ENCODE assay signal across 22 cellular contexts in the genomic region with DNA sequence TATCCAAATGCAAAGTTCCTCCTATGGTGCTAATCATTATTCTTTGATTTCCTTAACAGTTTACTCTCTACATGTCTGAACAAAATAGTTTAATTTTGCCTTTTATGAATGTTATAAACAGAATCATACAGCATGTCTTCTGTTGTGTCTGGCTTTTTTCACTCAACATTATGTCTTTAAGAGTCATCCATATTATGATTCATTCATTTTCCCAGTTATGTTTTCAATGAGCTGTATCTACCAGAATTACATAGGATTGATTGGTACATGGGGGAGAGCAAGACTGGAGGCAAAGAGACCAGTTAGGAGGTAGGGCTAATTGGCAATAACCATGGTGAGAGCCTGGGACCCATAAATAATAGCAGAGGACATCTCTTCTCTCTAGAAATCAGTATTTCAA. TPM values are rescaled to one million over a fixed set of nuclear protein-coding genes. Genes with fewer than 3 reads are reported as not detected.
DNase-seq lines count a peak whose midpoint lies in the region; ATAC-seq and TF ChIP-seq lines count a peak whose summit lies in the region.
"Had no signal": no experiment of that assay in that cellular context is flagged by ENCODE, and none has a peak within 500 bp of the region (broad histone marks: within the 10 kb centered on the region; RNA-seq: fewer than 3 reads in every experiment).

No MANE protein-coding gene starts in this region.

- H3K36me3 ChIP-seq in endodermal cell (ENCODE audit: control insufficient read depth, insufficient read depth, low read length): no peaks in the 10 kb centered on the region
- H3K36me3 ChIP-seq: ascending aorta, transverse colon had no signal

- no peak for DNase-seq in activated CD4-positive, alpha-beta T cell treated with anti-CD3 and anti-CD28 coated beads for 36 hours
- DNase-seq in activated CD4-positive, alpha-beta T cell treated with anti-CD3 and anti-CD28 coated beads, Interleukin-2, amount 50 U/mL, for 1 hour: no peak
- DNase-seq in foreskin keratinocyte (peak in 1 of 2 donors; percentile 57), type B pancreatic cell (ENCODE audit: extremely low spot score, unreplicated experiment) (no peak), endodermal cell (no peak), kidney tubule cell (ENCODE audit: low spot score) (no peak)
- DNase-seq: activated naive CD4-positive, alpha-beta T cell treated with anti-CD3 and anti-CD28 coated beads, Interleukin-2, amount 50 U/mL, for 16 hours; activated T-cell treated with anti-CD3 and anti-CD28 coated beads, Interleukin-2, amount 50 U/mL, for 4 hours; effector memory CD4-positive, alpha-beta T cell; H7; naive thymus-derived CD8-positive, alpha-beta T cell; NCI-H1092 treated with DMSO at 0.1 percent for 48 hours; NCI-H2081 treated with DMSO at 0.1 percent for 48 hours; stimulated activated CD4-positive, alpha-beta T cell treated with anti-CD3 and anti-CD28 coated beads, Interleukin-2, amount 100 ng/mL, for 48 hours; transverse colon had no signal

- H3K27me3 Mint-ChIP-seq in activated CD4-positive, alpha-beta T cell treated with anti-CD3 and anti-CD28 coated beads for 36 hours: no peaks in the 10 kb centered on the region
- no peaks in the 10 kb centered on the region for H3K27me3 Mint-ChIP-seq in activated T-helper 17 cell treated with anti-CD3 and anti-CD28 coated beads, Interleukin-2, amount 50 U/mL, for 72 hours
- H3K27me3 Mint-ChIP-seq in type B pancreatic cell (no peaks in the 10 kb centered on the region), endodermal cell (ENCODE audit: insufficient read depth) (no peaks in the 10 kb centered on the region)
- H3K27me3 Mint-ChIP-seq: naive thymus-derived CD8-positive, alpha-beta T cell; stimulated activated naive CD8-positive, alpha-beta T cell treated with anti-CD3 and anti-CD28 coated beads, Interleukin-15, Interleukin-2, amounts not matched to agents 100 ng/mL and 50 ng/mL, for 24 hours had no signal

- H3K4me1 ChIP-seq in foreskin keratinocyte (peaks cover 37% of the 10 kb centered on the region), endodermal cell (ENCODE audit: control insufficient read depth, insufficient read depth, low read length) (no peaks in the 10 kb centered on the region)
- H3K4me1 ChIP-seq: ascending aorta had no signal

- H3K4me3 ChIP-seq in endodermal cell (ENCODE audit: low read length): no peak overlapping the region
- H3K4me3 ChIP-seq: ascending aorta, transverse colon had no signal

- H3K27ac ChIP-seq in foreskin keratinocyte (peak overlapping the region; percentile 68), endodermal cell (ENCODE audit: low read depth, low read length) (no peak overlapping the region)
- H3K27ac ChIP-seq: 22Rv1, ascending aorta, transverse colon had no signal

- peaks cover 10% of the 10 kb centered on the region for H3K4me1 Mint-ChIP-seq in activated CD4-positive, alpha-beta T cell treated with anti-CD3 and anti-CD28 coated beads for 36 hours
- peaks cover 18% of the 10 kb centered on the region for H3K4me1 Mint-ChIP-seq in activated T-helper 17 cell treated with anti-CD3 and anti-CD28 coated beads, Interleukin-2, amount 50 U/mL, for 72 hours
- H3K4me1 Mint-ChIP-seq in type B pancreatic cell (ENCODE audit: unreplicated experiment) (peaks cover 5% of the 10 kb centered on the region), endodermal cell (no peaks in the 10 kb centered on the region)
- H3K4me1 Mint-ChIP-seq: B cell had no signal

- no peak for TF ChIP-seq CTCF in foreskin keratinocyte (conservative IDR thresholded peaks at IDR 0.05)
- no peak for TF ChIP-seq CTCF in type B pancreatic cell (conservative IDR thresholded peaks at IDR 0.05)
- TF ChIP-seq CTCF in endodermal cell (conservative IDR thresholded peaks at IDR 0.05): no peak

- POLR2A ChIA-PET in activated CD4-positive, alpha-beta T cell treated with anti-CD3 and anti-CD28 coated beads for 36 hours (lab: Charles Lee): no interaction called here

- H3K27ac Mint-ChIP-seq in activated CD4-positive, alpha-beta T cell treated with anti-CD3 and anti-CD28 coated beads for 36 hours: no peak overlapping the region
- H3K27ac Mint-ChIP-seq in activated T-helper 17 cell treated with anti-CD3 and anti-CD28 coated beads, Interleukin-2, amount 50 U/mL, for 72 hours: peak overlapping the region; percentile 77
- H3K27ac Mint-ChIP-seq in type B pancreatic cell (peak overlapping the region; percentile 46), endodermal cell (no peak overlapping the region)
- H3K27ac Mint-ChIP-seq: B cell; memory B cell; stimulated activated naive CD8-positive, alpha-beta T cell treated with anti-CD3 and anti-CD28 coated beads, Interleukin-15, Interleukin-2, amounts not matched to agents 100 ng/mL and 50 ng/mL, for 24 hours had no signal

- peak; percentile 63 for ATAC-seq in activated CD4-positive, alpha-beta T cell treated with anti-CD3 and anti-CD28 coated beads for 36 hours
- peak; percentile 74 for ATAC-seq in activated T-helper 17 cell treated with anti-CD3 and anti-CD28 coated beads, Interleukin-2, amount 50 U/mL, for 72 hours (replicated peaks)
- ATAC-seq in foreskin keratinocyte: peak; percentile 63
- ATAC-seq in GM21529 (IDR thresholded peaks at IDR 0.05; ENCODE audit: unreplicated experiment): no peak
- ATAC-seq: naive thymus-derived CD8-positive, alpha-beta T cell had no signal

- no peak overlapping the region for H3K9ac ChIP-seq in endodermal cell (ENCODE audit: extremely low read depth, low read length, poor library complexity, severe bottlenecking)

- H3K9me3 ChIP-seq in endodermal cell (ENCODE audit: control insufficient read depth, low read length): no peaks in the 10 kb centered on the region
- H3K9me3 ChIP-seq: ascending aorta, transverse colon had no signal

- no peak overlapping the region for H3K4me3 Mint-ChIP-seq in activated CD4-positive, alpha-beta T cell treated with anti-CD3 and anti-CD28 coated beads for 36 hours
- H3K4me3 Mint-ChIP-seq in activated T-helper 17 cell treated with anti-CD3 and anti-CD28 coated beads, Interleukin-2, amount 50 U/mL, for 72 hours: peak overlapping the region; percentile 13
- H3K4me3 Mint-ChIP-seq in type B pancreatic cell (no peak overlapping the region), endodermal cell (no peak overlapping the region)
- H3K4me3 Mint-ChIP-seq: activated T-cell treated with anti-CD3 and anti-CD28 coated beads, Interleukin-2, amount 50 U/mL, for 4 hours; B cell; memory B cell; naive thymus-derived CD8-positive, alpha-beta T cell; stimulated activated naive CD8-positive, alpha-beta T cell treated with anti-CD3 and anti-CD28 coated beads, Interleukin-15, Interleukin-2, amounts not matched to agents 100 ng/mL and 50 ng/mL, for 24 hours had no signal

- H3K9me3 Mint-ChIP-seq in activated CD4-positive, alpha-beta T cell treated with anti-CD3 and anti-CD28 coated beads for 36 hours (ENCODE audit: low read depth): peaks cover 2% of the 10 kb centered on the region
- peaks cover 3% of the 10 kb centered on the region for H3K9me3 Mint-ChIP-seq in activated T-helper 17 cell treated with anti-CD3 and anti-CD28 coated beads, Interleukin-2, amount 50 U/mL, for 72 hours
- H3K9me3 Mint-ChIP-seq in type B pancreatic cell (no peaks in the 10 kb centered on the region), endodermal cell (peaks cover 2% of the 10 kb centered on the region)

- H3K27me3 ChIP-seq in foreskin keratinocyte (no peaks in the 10 kb centered on the region), endodermal cell (ENCODE audit: control insufficient read depth, insufficient read depth, low read length, poor library complexity, severe bottlenecking) (no peaks in the 10 kb centered on the region)
- H3K27me3 ChIP-seq: ascending aorta, transverse colon had no signal

- CTCF ChIA-PET in activated CD4-positive, alpha-beta T cell treated with anti-CD3 and anti-CD28 coated beads for 36 hours (lab: Charles Lee): no interaction called here

- intact Hi-C loops in activated CD4-positive, alpha-beta T cell treated with anti-CD3 and anti-CD28 coated beads for 36 hours (cut with DNase I, micrococcal nuclease): no loop called here

- H3K36me3 Mint-ChIP-seq in activated CD4-positive, alpha-beta T cell treated with anti-CD3 and anti-CD28 coated beads for 36 hours (ENCODE audit: low read depth): no peaks in the 10 kb centered on the region
- H3K36me3 Mint-ChIP-seq in activated T-helper 17 cell treated with anti-CD3 and anti-CD28 coated beads, Interleukin-2, amount 50 U/mL, for 72 hours (ENCODE audit: low read depth): no peaks in the 10 kb centered on the region
- H3K36me3 Mint-ChIP-seq in type B pancreatic cell (no peaks in the 10 kb centered on the region), endodermal cell (ENCODE audit: low read depth) (no peaks in the 10 kb centered on the region)
- H3K36me3 Mint-ChIP-seq: memory B cell; naive thymus-derived CD8-positive, alpha-beta T cell had no signal

RNA-seq across cellular contexts. Expression of a gene that starts 16.6 kb away (rescaled TPM):
- 10 to 100 TPM; 10.4 TPM for total RNA-seq in activated CD4-positive, alpha-beta T cell treated with anti-CD3 and anti-CD28 coated beads for 36 hours
- total RNA-seq in activated T-helper 17 cell treated with anti-CD3 and anti-CD28 coated beads, Interleukin-2, amount 50 U/mL, for 72 hours: 10 to 100 TPM; 18.9 to 20.7 TPM
- total RNA-seq in foreskin keratinocyte (25.8 and 28.0 TPM in 2 replicates), type B pancreatic cell (ENCODE audit: low replicate concordance) (16.5 and 33.1 TPM in 2 replicates), endodermal cell (10 to 100 TPM; 24.7 to 27.3 TPM)
- 11.8 and 12.2 TPM in 2 replicates for polyA plus RNA-seq in foreskin keratinocyte
- 12.1 TPM for polyA plus RNA-seq in endodermal cell (2013, experiment 1 of 2)
- polyA plus RNA-seq in endodermal cell (2013, experiment 2 of 2): 12.1 TPM

Comparison
In these comparisons a context has a peak if more than half of its experiments do, and no peak if none do; other contexts are left out.
1. H3K27ac Mint-ChIP-seq: peak in activated T-helper 17 cell treated with anti-CD3 and anti-CD28 coated beads, Interleukin-2, amount 50 U/mL, for 72 hours (single experiment) and type B pancreatic cell (single experiment); none in activated CD4-positive, alpha-beta T cell treated with anti-CD3 and anti-CD28 coated beads for 36 hours (single experiment) and endodermal cell (single experiment).